28 cellular contexts compared by ENCODE assay signal in genomic region chr5:173172166-173172565, GRCh38.
"Had no signal": no experiment of that assay in that cellular context is flagged by ENCODE, and none has a peak within 500 bp of the region (broad histone marks: within the 10 kb centered on the region; RNA-seq: fewer than 3 reads in every experiment).

No MANE protein-coding gene starts in this region.

- ATAC-seq: foreskin keratinocyte; heart right ventricle; left cardiac atrium; left lung; naive thymus-derived CD4-positive, alpha-beta T cell; stimulated activated effector memory CD8-positive, alpha-beta T cell treated with anti-CD3 and anti-CD28 coated beads, Interleukin-12 subunit alpha, Interleukin-12 subunit beta, amount 100 ng/mL, for 72 hours had no signal

- H3K27me3 ChIP-seq: colonic mucosa, heart right ventricle, left lung, neural progenitor cell, right atrium auricular region, stomach, thyroid gland had no signal

- H3K9me3 ChIP-seq: colonic mucosa, esophagus muscularis mucosa, heart right ventricle, left lung, prostate gland, right atrium auricular region, sigmoid colon, thyroid gland had no signal

- H3K4me3 Mint-ChIP-seq: dendritic cell treated with granulocyte-macrophage colony-stimulating factor and Interleukin-4, amounts not matched to agents 40 ng/mL and 50 ng/mL, for 4 days; naive thymus-derived CD4-positive, alpha-beta T cell; nephron; neural progenitor cell; stimulated activated effector memory CD8-positive, alpha-beta T cell treated with anti-CD3 and anti-CD28 coated beads, Interleukin-12 subunit alpha, Interleukin-12 subunit beta, amount 100 ng/mL, for 72 hours had no signal

- H3K4me1 ChIP-seq: colonic mucosa, esophagus muscularis mucosa, foreskin keratinocyte, left lung, parathyroid adenoma, prostate gland, sigmoid colon, stomach, thyroid gland had no signal

- H3K36me3 ChIP-seq: colonic mucosa, esophagus muscularis mucosa, heart right ventricle, left lung, neural progenitor cell, prostate gland, right atrium auricular region, sigmoid colon, stomach, thyroid gland had no signal

- FAIRE-seq: endothelial cell of umbilical vein, islet of Langerhans had no signal

- H3K9me3 Mint-ChIP-seq: dendritic cell treated with granulocyte-macrophage colony-stimulating factor and Interleukin-4, amounts not matched to agents 40 ng/mL and 50 ng/mL, for 4 days; nephron; stimulated activated effector memory CD8-positive, alpha-beta T cell treated with anti-CD3 and anti-CD28 coated beads, Interleukin-12 subunit alpha, Interleukin-12 subunit beta, amount 100 ng/mL, for 72 hours had no signal

- H3K27ac Mint-ChIP-seq: dendritic cell treated with granulocyte-macrophage colony-stimulating factor and Interleukin-4, amounts not matched to agents 40 ng/mL and 50 ng/mL, for 4 days; naive thymus-derived CD4-positive, alpha-beta T cell; nephron; neural progenitor cell; stimulated activated effector memory CD8-positive, alpha-beta T cell treated with anti-CD3 and anti-CD28 coated beads, Interleukin-12 subunit alpha, Interleukin-12 subunit beta, amount 100 ng/mL, for 72 hours had no signal

- H3K4me2 ChIP-seq: neural progenitor cell had no signal

- H3K9ac ChIP-seq: neural progenitor cell, parathyroid adenoma had no signal

- DNase-seq: colonic mucosa; effector CD8-positive, alpha-beta T cell; foreskin keratinocyte; glutamatergic neuron; heart right ventricle; hippocampal formation; left cardiac atrium; left lung; mesenchymal stem cell; midbrain; naive thymus-derived CD4-positive, alpha-beta T cell; sigmoid colon; stimulated activated CD4-positive, alpha-beta T cell treated with anti-CD3 and anti-CD28 coated beads, Interleukin-2, amount 100 ng/mL, for 24 hours; stimulated activated CD4-positive, alpha-beta T cell treated with anti-CD3 and anti-CD28 coated beads, Interleukin-4, amount 100 ng/mL, for 24 hours; stimulated activated naive CD4-positive, alpha-beta T cell treated with Interleukin-2 at 50 U/mL for 16 hours; stomach; thyroid gland; trophoblast cell had no signal

- H3K4me1 Mint-ChIP-seq: neural progenitor cell; stimulated activated effector memory CD8-positive, alpha-beta T cell treated with anti-CD3 and anti-CD28 coated beads, Interleukin-12 subunit alpha, Interleukin-12 subunit beta, amount 100 ng/mL, for 72 hours had no signal

- H3K4me3 ChIP-seq: colonic mucosa, esophagus muscularis mucosa, heart right ventricle, left lung, neural progenitor cell, prostate gland, right atrium auricular region, sigmoid colon, stomach, thyroid gland had no signal

- H3K36me3 Mint-ChIP-seq: neural progenitor cell; stimulated activated effector memory CD8-positive, alpha-beta T cell treated with anti-CD3 and anti-CD28 coated beads, Interleukin-12 subunit alpha, Interleukin-12 subunit beta, amount 100 ng/mL, for 72 hours had no signal

- H3K27ac ChIP-seq: colonic mucosa, esophagus muscularis mucosa, foreskin keratinocyte, heart right ventricle, left lung, neural progenitor cell, parathyroid adenoma, prostate gland, right atrium auricular region, sigmoid colon, stomach, thyroid gland had no signal

- H2AFZ ChIP-seq: neural progenitor cell, parathyroid adenoma had no signal

- H3K79me2 ChIP-seq: parathyroid adenoma had no signal
